Comparison of ENCODE assay signal across 12 cellular contexts in genomic region chr1:25290043-25290442, GRCh38. TPM values are rescaled to one million over a fixed set of nuclear protein-coding genes. Genes with fewer than 3 reads are reported as not detected.
DNase-seq lines count a peak whose midpoint lies in the region; ATAC-seq and TF ChIP-seq lines count a peak whose summit lies in the region.
"Not testable (repeated sequence)": the region's sequence is repeated elsewhere in the genome, so short reads cannot be mapped to it uniquely, and the experiment has no call there.
"Had no signal": no experiment of that assay in that cellular context is flagged by ENCODE, and none has a peak within 500 bp of the region (broad histone marks: within the 10 kb centered on the region; RNA-seq: fewer than 3 reads in every experiment).

No MANE protein-coding gene starts in this region.

- H2AFZ ChIP-seq in DND-41 (ENCODE audit: low read depth, low read length); Loucy (ENCODE audit: low read length): not testable (repeated sequence)

- H3K79me2 ChIP-seq in DND-41 (ENCODE audit: insufficient read depth, low read length); Loucy (ENCODE audit: insufficient read depth, low read length): not testable (repeated sequence)

- H3K36me3 Mint-ChIP-seq in activated CD8-positive, alpha-beta memory T cell treated with anti-CD3 and anti-CD28 coated beads, Interleukin-2, amount 10 ng/mL, durations not matched to agents 7 days and 5 days; osteocyte (ENCODE audit: unreplicated experiment): not testable (repeated sequence)

- not testable (repeated sequence) for H3K9ac ChIP-seq in DND-41 (ENCODE audit: low read depth, low read length); Loucy (ENCODE audit: low read depth, low read length, poor library complexity, severe bottlenecking)

- TF ChIP-seq CTCF in DND-41 (IDR thresholded peaks at IDR 0.05; ENCODE audit: borderline replicate concordance, extremely low read depth, low read length, poor library complexity, severe bottlenecking), result peak; percentile 2
- peak; percentile 28 for TF ChIP-seq CTCF in Loucy (conservative IDR thresholded peaks at IDR 0.05; ENCODE audit: low read length)
- peak; percentile 19 for TF ChIP-seq CTCF in choroid plexus epithelial cell (conservative IDR thresholded peaks at IDR 0.05; ENCODE audit: low read depth, low read length)
- TF ChIP-seq CTCF in osteocyte (IDR thresholded peaks at IDR 0.05), result peak; percentile 16

- H3F3A ChIP-seq in Loucy (ENCODE audit: low read depth), result not testable (repeated sequence)

- not testable (repeated sequence) for H3K4me3 ChIP-seq in DND-41 (ENCODE audit: low read depth in 1 of 2, low read length in 2 of 2); Loucy (ENCODE audit: low read length, poor library complexity, severe bottlenecking); choroid plexus epithelial cell (ENCODE audit: low read depth, low read length)

- H3K27me3 ChIP-seq in DND-41 (ENCODE audit: insufficient read depth, low read length, poor library complexity); Loucy (ENCODE audit: insufficient read depth, low read length, poor library complexity, severe bottlenecking): not testable (repeated sequence)

- ATAC-seq in DND-41 (ENCODE audit: insufficient read depth, low read depth) (0 out of 3 replicates have a peak, but pooled peaks have one; percentile 50), SK-N-SH treated with all-trans-retinoic acid at 6 μM for 48 hours (peak; percentile 79), left colon (peak; percentile 66)
- peak; percentile 66 for ATAC-seq in activated CD8-positive, alpha-beta memory T cell treated with anti-CD3 and anti-CD28 coated beads, Interleukin-2, amount 10 ng/mL, durations not matched to agents 7 days and 5 days

- H3K9me3 Mint-ChIP-seq in activated CD8-positive, alpha-beta memory T cell treated with anti-CD3 and anti-CD28 coated beads, Interleukin-2, amount 10 ng/mL, durations not matched to agents 7 days and 5 days (ENCODE audit: low read depth); osteocyte (ENCODE audit: unreplicated experiment): not testable (repeated sequence)

- not testable (repeated sequence) for H3K9me2 ChIP-seq in Loucy (replicated peaks; ENCODE audit: low read depth, low read length)

- not testable (repeated sequence) for H3K27me3 Mint-ChIP-seq in activated CD8-positive, alpha-beta memory T cell treated with anti-CD3 and anti-CD28 coated beads, Interleukin-2, amount 10 ng/mL, durations not matched to agents 7 days and 5 days; osteocyte (ENCODE audit: unreplicated experiment)

- H3K4me2 ChIP-seq in DND-41 (ENCODE audit: insufficient read depth, low read length); Loucy (ENCODE audit: low read depth, low read length, poor library complexity, severe bottlenecking): not testable (repeated sequence)

- not testable (repeated sequence) for H3K4me1 Mint-ChIP-seq in activated CD8-positive, alpha-beta memory T cell treated with anti-CD3 and anti-CD28 coated beads, Interleukin-2, amount 10 ng/mL, durations not matched to agents 7 days and 5 days; osteocyte (ENCODE audit: unreplicated experiment)

- not testable (repeated sequence) for H3K9me3 ChIP-seq in DND-41 (ENCODE audit: insufficient read depth, low read length, severe bottlenecking); Loucy (ENCODE audit: insufficient read depth, low read depth, low read length)

- intact Hi-C loops in left colon (cut with DNase I, micrococcal nuclease), result not testable (repeated sequence)

- not testable (repeated sequence) for H4K20me1 ChIP-seq in DND-41 (ENCODE audit: insufficient read depth, low read length); Loucy (ENCODE audit: insufficient read depth, low read length, poor library complexity, severe bottlenecking)

- not testable (repeated sequence) for H3K27ac Mint-ChIP-seq in activated CD8-positive, alpha-beta memory T cell treated with anti-CD3 and anti-CD28 coated beads, Interleukin-2, amount 10 ng/mL, durations not matched to agents 7 days and 5 days; osteocyte (ENCODE audit: unreplicated experiment)

- CTCF ChIA-PET in activated CD8-positive, alpha-beta memory T cell treated with anti-CD3 and anti-CD28 coated beads, Interleukin-2, amount 10 ng/mL, durations not matched to agents 7 days and 5 days (lab: Charles Lee), result not testable (repeated sequence)

- not testable (repeated sequence) for H3K27ac ChIP-seq in DND-41 (ENCODE audit: low read length)

- not testable (repeated sequence) for H3K4me3 Mint-ChIP-seq in activated CD8-positive, alpha-beta memory T cell treated with anti-CD3 and anti-CD28 coated beads, Interleukin-2, amount 10 ng/mL, durations not matched to agents 7 days and 5 days; osteocyte (ENCODE audit: unreplicated experiment)

- H3K4me1 ChIP-seq in DND-41 (ENCODE audit: insufficient read depth, low read length); Loucy (ENCODE audit: insufficient read depth, low read length, poor library complexity, severe bottlenecking): not testable (repeated sequence)

- H3K36me3 ChIP-seq in DND-41 (ENCODE audit: insufficient read depth, low read length); Loucy (ENCODE audit: insufficient read depth, low read length): not testable (repeated sequence)

- DNase-seq in DND-41; activated CD8-positive, alpha-beta memory T cell treated with anti-CD3 and anti-CD28 coated beads, Interleukin-2, amount 10 ng/mL, durations not matched to agents 7 days and 5 days; choroid plexus epithelial cell (ENCODE audit: low read depth); left colon; osteocyte (ENCODE audit: extremely low spot score, unreplicated experiment): not testable (repeated sequence)

RNA-seq across cellular contexts. Expression of gene RHD, which starts 17.7 kb away (rescaled TPM):
- total RNA-seq in activated CD8-positive, alpha-beta memory T cell treated with anti-CD3 and anti-CD28 coated beads, Interleukin-2, amount 10 ng/mL, durations not matched to agents 7 days and 5 days, result not detected
- total RNA-seq in left colon, result not detected
- total RNA-seq in osteocyte, result not detected in 2 replicates
- total RNA-seq: cardiac septum, esophagus squamous epithelium, lower leg skin, ovary, transverse colon had no signal

RNA-seq across cellular contexts. Expression of gene RSRP1, which starts 42.8 kb away (rescaled TPM):
- 100 to 1,000 TPM; 160 to 240 TPM for total RNA-seq in activated CD8-positive, alpha-beta memory T cell treated with anti-CD3 and anti-CD28 coated beads, Interleukin-2, amount 10 ng/mL, durations not matched to agents 7 days and 5 days
- total RNA-seq in left colon (100 to 1,000 TPM; 130 to 132 TPM), osteocyte (122 and 126 TPM in 2 replicates)

RNA-seq across cellular contexts. Expression of gene TMEM50A, which starts 48.1 kb away (rescaled TPM):
- total RNA-seq in activated CD8-positive, alpha-beta memory T cell treated with anti-CD3 and anti-CD28 coated beads, Interleukin-2, amount 10 ng/mL, durations not matched to agents 7 days and 5 days, result 100 to 1,000 TPM; 130 to 162 TPM
- total RNA-seq in left colon (100 to 1,000 TPM; 115 to 141 TPM), osteocyte (142 and 147 TPM in 2 replicates)

RNA-seq across cellular contexts. Expression of gene SYF2, which starts 57.7 kb away (rescaled TPM):
- total RNA-seq in activated CD8-positive, alpha-beta memory T cell treated with anti-CD3 and anti-CD28 coated beads, Interleukin-2, amount 10 ng/mL, durations not matched to agents 7 days and 5 days, result 10 to 100 TPM; 33.0 to 33.8 TPM
- total RNA-seq in left colon, result 10 to 100 TPM; 46.3 to 49.8 TPM
- 35.6 and 38.4 TPM in 2 replicates for total RNA-seq in osteocyte
